Comparison of ENCODE assay signal across 26 cellular contexts in the genomic region with DNA sequence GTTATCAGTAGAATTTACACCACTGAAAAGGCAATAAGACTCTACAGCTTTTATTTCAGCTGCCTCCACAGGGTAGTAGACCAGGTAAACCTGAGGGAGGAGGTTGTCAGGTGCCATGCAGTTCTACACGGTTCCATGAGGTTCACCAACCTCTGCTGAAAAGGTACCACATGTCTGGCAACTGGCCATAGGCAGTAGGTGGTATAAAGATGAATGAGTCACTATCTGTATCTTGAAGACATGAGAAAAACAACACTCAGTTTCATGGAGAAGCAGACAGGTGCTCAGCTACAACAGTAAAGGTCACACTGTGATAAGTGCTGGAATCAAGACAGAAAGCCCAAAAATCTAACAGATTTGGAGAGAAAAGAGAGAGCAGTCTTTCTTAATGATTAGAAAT.
"Had no signal": no experiment of that assay in that cellular context is flagged by ENCODE, and none has a peak within 500 bp of the region (broad histone marks: within the 10 kb centered on the region; RNA-seq: fewer than 3 reads in every experiment).

No MANE protein-coding gene starts in this region.

- H3K4me1 Mint-ChIP-seq: stimulated activated naive B cell treated with anti-CD40 and anti-IgM and Interleukin-4, amounts not matched to agents 10 μg/mL and 1 μg/mL and 100 μg/mL, for 72 hours had no signal

- DNase-seq: dermis blood vessel endothelial cell; effector memory CD4-positive, alpha-beta T cell; erythroblast; esophagus squamous epithelium; foreskin melanocyte; glutamatergic neuron; heart right ventricle; hypothalamus; immature natural killer cell; islet precursor cell; kidney glomerular epithelial cell; left ventricle myocardium superior; lower lobe of right lung; natural killer cell; occipital lobe; ovary; right lobe of liver; small intestine; stimulated activated CD4-positive, alpha-beta T cell treated with anti-CD3 and anti-CD28 coated beads, Interleukin-15, amount 100 ng/mL, for 24 hours; stimulated activated CD4-positive, alpha-beta T cell treated with anti-CD3 and anti-CD28 coated beads, Interleukin-2, amount 100 ng/mL, for 48 hours; stimulated activated naive B cell treated with anti-CD40 and anti-IgM and Interleukin-4, amounts not matched to agents 10 μg/mL and 1 μg/mL and 100 μg/mL, for 72 hours; stomach; thyroid gland; trophoblast cell had no signal

- H3K27ac Mint-ChIP-seq: immature natural killer cell; natural killer cell; stimulated activated naive B cell treated with anti-CD40 and anti-IgM and Interleukin-4, amounts not matched to agents 10 μg/mL and 1 μg/mL and 100 μg/mL, for 72 hours had no signal

- H3K4me3 Mint-ChIP-seq: immature natural killer cell; natural killer cell; stimulated activated naive B cell treated with anti-CD40 and anti-IgM and Interleukin-4, amounts not matched to agents 10 μg/mL and 1 μg/mL and 100 μg/mL, for 72 hours had no signal

- H3K27me3 Mint-ChIP-seq: stimulated activated naive B cell treated with anti-CD40 and anti-IgM and Interleukin-4, amounts not matched to agents 10 μg/mL and 1 μg/mL and 100 μg/mL, for 72 hours had no signal

- ATAC-seq: heart right ventricle; left ventricle myocardium superior; lower lobe of right lung; natural killer cell; right lobe of liver; stimulated activated naive B cell treated with anti-CD40 and anti-IgM and Interleukin-4, amounts not matched to agents 10 μg/mL and 1 μg/mL and 100 μg/mL, for 72 hours had no signal

- H3K4me3 ChIP-seq: coronary artery, esophagus squamous epithelium, heart right ventricle, lower lobe of right lung, ovary, right lobe of liver, stomach, thyroid gland, vagina had no signal

- H3K36me3 Mint-ChIP-seq: stimulated activated naive B cell treated with anti-CD40 and anti-IgM and Interleukin-4, amounts not matched to agents 10 μg/mL and 1 μg/mL and 100 μg/mL, for 72 hours had no signal
